In genomic region chr6:46626228-46626909, GRCh38 we compare ENCODE assay signal across 9 cellular contexts. TPM values are rescaled to one million over a fixed set of nuclear protein-coding genes. Genes with fewer than 3 reads are reported as not detected.
DNase-seq lines count a peak whose midpoint lies in the region; ATAC-seq and TF ChIP-seq lines count a peak whose summit lies in the region.
"Had no signal": no experiment of that assay in that cellular context is flagged by ENCODE, and none has a peak within 500 bp of the region (broad histone marks: within the 10 kb centered on the region; RNA-seq: fewer than 3 reads in every experiment).

No MANE protein-coding gene starts in this region.

- H4K20me1 ChIP-seq in DND-41 (ENCODE audit: insufficient read depth, low read length) (no peaks in the 10 kb centered on the region), Loucy (ENCODE audit: insufficient read depth, low read length, poor library complexity, severe bottlenecking) (no peaks in the 10 kb centered on the region)

- intact Hi-C loops in adrenal gland (cut with DNase I) = loop anchor here (2.0 to 5.0 kb wide), 2 partner anchors 204 to 208 kb away; no protein-coding TSS in a partner anchor

- no peaks in the 10 kb centered on the region for H3F3A ChIP-seq in Loucy (ENCODE audit: low read depth)

- H3K9ac ChIP-seq in DND-41 (ENCODE audit: low read depth, low read length) = no peak overlapping the region
- H3K9ac ChIP-seq in Loucy (ENCODE audit: low read depth, low read length, poor library complexity, severe bottlenecking) = no peak overlapping the region

- peak; percentile 61 for TF ChIP-seq CTCF in DND-41 (IDR thresholded peaks at IDR 0.05; ENCODE audit: borderline replicate concordance, extremely low read depth, low read length, poor library complexity, severe bottlenecking)
- peak; percentile 72 for TF ChIP-seq CTCF in Loucy (conservative IDR thresholded peaks at IDR 0.05; ENCODE audit: low read length)
- TF ChIP-seq CTCF in adrenal gland (IDR thresholded peaks at IDR 0.05) = peak; percentile 51 to 82 (median 69)

- H3K27ac ChIP-seq in DND-41 (ENCODE audit: low read length) (no peak overlapping the region), adrenal gland (no peak overlapping the region)

- no peak overlapping the region for H3K4me3 ChIP-seq in DND-41 (ENCODE audit: low read depth in 1 of 2, low read length in 2 of 2)
- no peak overlapping the region for H3K4me3 ChIP-seq in Loucy (ENCODE audit: low read length, poor library complexity, severe bottlenecking)
- H3K4me3 ChIP-seq in adrenal gland = no peak overlapping the region

- DNase-seq in DND-41 = no peak
- no peak for DNase-seq in adrenal gland
- DNase-seq in iPS-NIHi11 (ENCODE audit: low spot score) = peak; percentile 14
- DNase-seq in superior temporal gyrus (ENCODE audit: extremely low spot score) = peak; percentile 89
- no peak for DNase-seq in activated T-cell treated with anti-CD3 and anti-CD28 coated beads for 4 hours
- DNase-seq: right cardiac atrium had no signal

- 18 to 22% (median 20%) methylated on average over 3 of the region's 3 CpGs for WGBS in adrenal gland, 4 donors

- no peak for TF ChIP-seq POLR2A in adrenal gland (IDR thresholded peaks at IDR 0.05)

- H2AFZ ChIP-seq in DND-41 (ENCODE audit: low read depth, low read length) (no peak overlapping the region), Loucy (ENCODE audit: low read length) (no peak overlapping the region)

- H3K4me2 ChIP-seq in DND-41 (ENCODE audit: insufficient read depth, low read length) = no peak overlapping the region
- H3K4me2 ChIP-seq in Loucy (ENCODE audit: low read depth, low read length, poor library complexity, severe bottlenecking) = no peak overlapping the region

- no peaks in the 10 kb centered on the region for H3K79me2 ChIP-seq in DND-41 (ENCODE audit: insufficient read depth, low read length)
- H3K79me2 ChIP-seq in Loucy (ENCODE audit: insufficient read depth, low read length) = no peaks in the 10 kb centered on the region

- H3K36me3 ChIP-seq in DND-41 (ENCODE audit: insufficient read depth, low read length) = no peaks in the 10 kb centered on the region
- H3K36me3 ChIP-seq in Loucy (ENCODE audit: insufficient read depth, low read length) = no peaks in the 10 kb centered on the region
- H3K36me3 ChIP-seq in adrenal gland (replicated peaks in 1 of 2) = no peaks in the 10 kb centered on the region

- H3K27me3 ChIP-seq in DND-41 (ENCODE audit: insufficient read depth, low read length, poor library complexity) = no peaks in the 10 kb centered on the region
- no peaks in the 10 kb centered on the region for H3K27me3 ChIP-seq in Loucy (ENCODE audit: insufficient read depth, low read length, poor library complexity, severe bottlenecking)
- H3K27me3 ChIP-seq in adrenal gland = no peaks in the 10 kb centered on the region

- no peaks in the 10 kb centered on the region for H3K9me2 ChIP-seq in Loucy (replicated peaks; ENCODE audit: low read depth, low read length)

- H3K4me1 ChIP-seq in DND-41 (ENCODE audit: insufficient read depth, low read length) = no peaks in the 10 kb centered on the region
- no peaks in the 10 kb centered on the region for H3K4me1 ChIP-seq in Loucy (ENCODE audit: insufficient read depth, low read length, poor library complexity, severe bottlenecking)
- H3K4me1 ChIP-seq in adrenal gland (replicated peaks in 1 of 2) = no peaks in the 10 kb centered on the region

- no peak for ATAC-seq in DND-41 (ENCODE audit: insufficient read depth, low read depth)
- peak; percentile 79 for ATAC-seq in GM21360 (IDR thresholded peaks at IDR 0.05; ENCODE audit: unreplicated experiment)
- ATAC-seq in HG03196 (IDR thresholded peaks at IDR 0.05; ENCODE audit: unreplicated experiment) = no peak

- H3K9me3 ChIP-seq in DND-41 (ENCODE audit: insufficient read depth, low read length, severe bottlenecking) = no peaks in the 10 kb centered on the region
- H3K9me3 ChIP-seq in Loucy (ENCODE audit: insufficient read depth, low read depth, low read length) = no peaks in the 10 kb centered on the region
- peaks cover 0 to 6% (median 0%) of the 10 kb centered on the region in 3 donors for H3K9me3 ChIP-seq in adrenal gland (replicated peaks in 1 of 3)

RNA-seq across cellular contexts. Expression of gene CYP39A1, which starts 26.2 kb away (rescaled TPM):
- total RNA-seq in adrenal gland = 1 to 10 TPM in 7 of 8 donors, under 1 TPM in 1; 0.63 to 6.8 (median 4.6) TPM
- polyA plus RNA-seq in adrenal gland = 1 to 10 TPM; 2.7 to 3.2 (median 2.9) TPM

RNA-seq across cellular contexts. Expression of gene SLC25A27, which starts 26.4 kb away (rescaled TPM):
- 10 to 100 TPM in 4 of 8 donors, 1 to 10 TPM in 4; 3.1 to 33.3 (median 11.2) TPM for total RNA-seq in adrenal gland
- 10 to 100 TPM; 11.4 to 99.7 (median 57.2) TPM for polyA plus RNA-seq in adrenal gland

Comparison
In these comparisons a context has a peak if more than half of its experiments do, and no peak if none do; other contexts are left out.
1. DNase-seq: peak in iPS-NIHi11 (single experiment) and superior temporal gyrus (single experiment); none in DND-41 (single experiment), adrenal gland (0 of 7) and activated T-cell treated with anti-CD3 and anti-CD28 coated beads for 4 hours (single experiment).
2. Peak in every context shown above with its lines, with median percentiles within 50 percentile points of each other: CTCF ChIP-seq.